In the genomic region with DNA sequence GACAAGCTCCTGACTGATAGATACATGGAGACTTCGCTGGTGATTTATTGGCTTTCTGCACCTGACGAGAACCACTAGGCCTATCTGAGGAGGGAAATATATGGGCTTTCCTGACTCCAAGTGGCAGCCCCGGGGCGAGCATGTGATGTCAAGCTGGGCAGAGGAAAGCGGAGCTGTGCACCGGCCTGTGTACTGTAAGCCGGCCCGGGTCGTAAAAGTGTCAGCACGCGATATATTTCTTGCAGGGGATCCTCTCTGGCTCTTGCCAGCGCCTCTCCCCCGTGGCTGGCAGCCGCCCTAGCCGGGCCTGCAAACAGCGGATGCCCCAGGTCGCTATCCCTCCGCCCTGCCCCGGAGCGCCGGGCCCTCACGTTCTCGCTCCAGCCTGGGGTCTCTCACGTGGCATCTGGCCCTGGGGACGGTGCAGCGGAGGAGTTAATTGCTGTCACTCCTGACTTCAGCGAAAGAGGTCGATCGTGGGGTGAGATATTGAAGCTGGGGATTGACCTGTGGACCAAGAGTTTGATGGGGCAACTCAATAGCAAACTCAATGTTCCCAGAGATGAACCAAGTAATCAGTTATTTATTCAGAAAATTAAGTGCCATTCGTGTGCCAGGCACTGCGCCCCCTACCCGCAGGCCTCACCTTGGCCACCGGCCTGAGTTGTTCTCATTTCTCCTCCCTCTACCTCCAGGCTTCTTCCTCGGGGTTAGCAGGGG, we compare ENCODE assay signal across 1 cellular context.
A peak's percentile ranks its signal among the peaks of the same experiment; 100 is the strongest.
TF ChIP-seq lines count a peak whose summit lies in the region.

No MANE protein-coding gene starts in this region.

TF ChIP-seq in HepG2, 621 proteins besides CTCF, POLR2A, EP300 and RAD21 (continued from another document and continues in another):
- TF ChIP-seq, protein P1, sequence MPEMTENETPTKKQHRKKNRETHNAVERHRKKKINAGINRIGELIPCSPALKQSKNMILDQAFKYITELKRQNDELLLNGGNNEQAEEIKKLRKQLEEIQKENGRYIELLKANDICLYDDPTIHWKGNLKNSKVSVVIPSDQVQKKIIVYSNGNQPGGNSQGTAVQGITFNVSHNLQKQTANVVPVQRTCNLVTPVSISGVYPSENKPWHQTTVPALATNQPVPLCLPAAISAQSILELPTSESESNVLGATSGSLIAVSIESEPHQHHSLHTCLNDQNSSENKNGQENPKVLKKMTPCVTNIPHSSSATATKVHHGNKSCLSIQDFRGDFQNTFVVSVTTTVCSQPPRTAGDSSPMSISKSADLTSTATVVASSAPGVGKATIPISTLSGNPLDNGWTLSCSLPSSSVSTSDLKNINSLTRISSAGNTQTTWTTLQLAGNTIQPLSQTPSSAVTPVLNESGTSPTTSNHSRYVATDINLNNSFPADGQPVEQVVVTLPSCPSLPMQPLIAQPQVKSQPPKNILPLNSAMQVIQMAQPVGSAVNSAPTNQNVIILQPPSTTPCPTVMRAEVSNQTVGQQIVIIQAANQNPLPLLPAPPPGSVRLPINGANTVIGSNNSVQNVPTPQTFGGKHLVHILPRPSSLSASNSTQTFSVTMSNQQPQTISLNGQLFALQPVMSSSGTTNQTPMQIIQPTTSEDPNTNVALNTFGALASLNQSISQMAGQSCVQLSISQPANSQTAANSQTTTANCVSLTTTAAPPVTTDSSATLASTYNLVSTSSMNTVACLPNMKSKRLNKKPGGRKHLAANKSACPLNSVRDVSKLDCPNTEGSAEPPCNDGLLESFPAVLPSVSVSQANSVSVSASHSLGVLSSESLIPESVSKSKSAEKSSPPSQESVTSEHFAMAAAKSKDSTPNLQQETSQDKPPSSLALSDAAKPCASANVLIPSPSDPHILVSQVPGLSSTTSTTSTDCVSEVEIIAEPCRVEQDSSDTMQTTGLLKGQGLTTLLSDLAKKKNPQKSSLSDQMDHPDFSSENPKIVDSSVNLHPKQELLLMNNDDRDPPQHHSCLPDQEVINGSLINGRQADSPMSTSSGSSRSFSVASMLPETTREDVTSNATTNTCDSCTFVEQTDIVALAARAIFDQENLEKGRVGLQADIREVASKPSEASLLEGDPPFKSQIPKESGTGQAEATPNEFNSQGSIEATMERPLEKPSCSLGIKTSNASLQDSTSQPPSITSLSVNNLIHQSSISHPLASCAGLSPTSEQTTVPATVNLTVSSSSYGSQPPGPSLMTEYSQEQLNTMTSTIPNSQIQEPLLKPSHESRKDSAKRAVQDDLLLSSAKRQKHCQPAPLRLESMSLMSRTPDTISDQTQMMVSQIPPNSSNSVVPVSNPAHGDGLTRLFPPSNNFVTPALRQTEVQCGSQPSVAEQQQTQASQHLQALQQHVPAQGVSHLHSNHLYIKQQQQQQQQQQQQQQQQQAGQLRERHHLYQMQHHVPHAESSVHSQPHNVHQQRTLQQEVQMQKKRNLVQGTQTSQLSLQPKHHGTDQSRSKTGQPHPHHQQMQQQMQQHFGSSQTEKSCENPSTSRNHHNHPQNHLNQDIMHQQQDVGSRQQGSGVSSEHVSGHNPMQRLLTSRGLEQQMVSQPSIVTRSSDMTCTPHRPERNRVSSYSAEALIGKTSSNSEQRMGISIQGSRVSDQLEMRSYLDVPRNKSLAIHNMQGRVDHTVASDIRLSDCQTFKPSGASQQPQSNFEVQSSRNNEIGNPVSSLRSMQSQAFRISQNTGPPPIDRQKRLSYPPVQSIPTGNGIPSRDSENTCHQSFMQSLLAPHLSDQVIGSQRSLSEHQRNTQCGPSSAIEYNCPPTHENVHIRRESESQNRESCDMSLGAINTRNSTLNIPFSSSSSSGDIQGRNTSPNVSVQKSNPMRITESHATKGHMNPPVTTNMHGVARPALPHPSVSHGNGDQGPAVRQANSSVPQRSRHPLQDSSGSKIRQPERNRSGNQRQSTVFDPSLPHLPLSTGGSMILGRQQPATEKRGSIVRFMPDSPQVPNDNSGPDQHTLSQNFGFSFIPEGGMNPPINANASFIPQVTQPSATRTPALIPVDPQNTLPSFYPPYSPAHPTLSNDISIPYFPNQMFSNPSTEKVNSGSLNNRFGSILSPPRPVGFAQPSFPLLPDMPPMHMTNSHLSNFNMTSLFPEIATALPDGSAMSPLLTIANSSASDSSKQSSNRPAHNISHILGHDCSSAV (CRISPR knock-in tag; IDR thresholded peaks at IDR 0.05; ENCODE audit: borderline replicate concordance): no peak
- TF ChIP-seq ZNF652 (CRISPR knock-in tag; IDR thresholded peaks at IDR 0.05; ENCODE audit: borderline replicate concordance, low read depth): peak; percentile 68; the same call in 1 of the 2 replicates
- no peak for TF ChIP-seq ZBTB21 (CRISPR knock-in tag; IDR thresholded peaks at IDR 0.05)
- no peak for TF ChIP-seq HNRNPUL1 (IDR thresholded peaks at IDR 0.05; ENCODE audit: low read depth, low read length)
- TF ChIP-seq SNRNP70 (IDR thresholded peaks at IDR 0.05; ENCODE audit: low read depth, low read length): no peak
- TF ChIP-seq, protein P2, sequence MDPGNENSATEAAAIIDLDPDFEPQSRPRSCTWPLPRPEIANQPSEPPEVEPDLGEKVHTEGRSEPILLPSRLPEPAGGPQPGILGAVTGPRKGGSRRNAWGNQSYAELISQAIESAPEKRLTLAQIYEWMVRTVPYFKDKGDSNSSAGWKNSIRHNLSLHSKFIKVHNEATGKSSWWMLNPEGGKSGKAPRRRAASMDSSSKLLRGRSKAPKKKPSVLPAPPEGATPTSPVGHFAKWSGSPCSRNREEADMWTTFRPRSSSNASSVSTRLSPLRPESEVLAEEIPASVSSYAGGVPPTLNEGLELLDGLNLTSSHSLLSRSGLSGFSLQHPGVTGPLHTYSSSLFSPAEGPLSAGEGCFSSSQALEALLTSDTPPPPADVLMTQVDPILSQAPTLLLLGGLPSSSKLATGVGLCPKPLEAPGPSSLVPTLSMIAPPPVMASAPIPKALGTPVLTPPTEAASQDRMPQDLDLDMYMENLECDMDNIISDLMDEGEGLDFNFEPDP (CRISPR knock-in tag; conservative IDR thresholded peaks at IDR 0.05): no peak
- no peak for TF ChIP-seq ZNF850 (CRISPR knock-in tag; conservative IDR thresholded peaks at IDR 0.05)
- no peak for TF ChIP-seq NFE2 (CRISPR knock-in tag; IDR thresholded peaks at IDR 0.05)
- TF ChIP-seq, protein P3, sequence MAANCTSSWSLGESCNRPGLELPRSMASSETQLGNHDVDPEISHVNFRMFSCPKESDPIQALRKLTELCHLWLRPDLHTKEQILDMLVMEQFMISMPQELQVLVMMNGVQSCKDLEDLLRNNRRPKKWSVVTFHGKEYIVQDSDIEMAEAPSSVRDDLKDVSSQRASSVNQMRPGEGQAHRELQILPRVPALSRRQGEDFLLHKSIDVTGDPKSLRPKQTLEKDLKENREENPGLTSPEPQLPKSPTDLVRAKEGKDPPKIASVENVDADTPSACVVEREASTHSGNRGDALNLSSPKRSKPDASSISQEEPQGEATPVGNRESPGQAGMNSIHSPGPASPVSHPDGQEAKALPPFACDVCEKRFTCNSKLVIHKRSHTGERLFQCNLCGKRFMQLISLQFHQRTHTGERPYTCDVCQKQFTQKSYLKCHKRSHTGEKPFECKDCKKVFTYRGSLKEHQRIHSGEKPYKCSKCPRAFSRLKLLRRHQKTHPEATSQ (CRISPR knock-in tag; IDR thresholded peaks at IDR 0.05; ENCODE audit: borderline replicate concordance): no peak
- TF ChIP-seq ZNF550 (CRISPR knock-in tag; IDR thresholded peaks at IDR 0.05; ENCODE audit: borderline replicate concordance): no peak
- TF ChIP-seq ZNF879 (CRISPR knock-in tag; IDR thresholded peaks at IDR 0.05): 0 out of 2 replicates have a peak, but pooled peaks have one; percentile 52
- no peak for TF ChIP-seq PTBP1 (IDR thresholded peaks at IDR 0.05; ENCODE audit: low read depth, low read length, poor library complexity, severe bottlenecking)
- no peak for TF ChIP-seq ZNF382 (CRISPR knock-in tag; IDR thresholded peaks at IDR 0.05; ENCODE audit: borderline replicate concordance)
- TF ChIP-seq, protein P4, sequence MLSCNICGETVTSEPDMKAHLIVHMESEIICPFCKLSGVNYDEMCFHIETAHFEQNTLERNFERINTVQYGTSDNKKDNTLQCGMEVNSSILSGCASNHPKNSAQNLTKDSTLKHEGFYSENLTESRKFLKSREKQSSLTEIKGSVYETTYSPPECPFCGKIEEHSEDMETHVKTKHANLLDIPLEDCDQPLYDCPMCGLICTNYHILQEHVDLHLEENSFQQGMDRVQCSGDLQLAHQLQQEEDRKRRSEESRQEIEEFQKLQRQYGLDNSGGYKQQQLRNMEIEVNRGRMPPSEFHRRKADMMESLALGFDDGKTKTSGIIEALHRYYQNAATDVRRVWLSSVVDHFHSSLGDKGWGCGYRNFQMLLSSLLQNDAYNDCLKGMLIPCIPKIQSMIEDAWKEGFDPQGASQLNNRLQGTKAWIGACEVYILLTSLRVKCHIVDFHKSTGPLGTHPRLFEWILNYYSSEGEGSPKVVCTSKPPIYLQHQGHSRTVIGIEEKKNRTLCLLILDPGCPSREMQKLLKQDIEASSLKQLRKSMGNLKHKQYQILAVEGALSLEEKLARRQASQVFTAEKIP (CRISPR knock-in tag; IDR thresholded peaks at IDR 0.05; ENCODE audit: borderline replicate concordance): no peak
- TF ChIP-seq, protein P5, sequence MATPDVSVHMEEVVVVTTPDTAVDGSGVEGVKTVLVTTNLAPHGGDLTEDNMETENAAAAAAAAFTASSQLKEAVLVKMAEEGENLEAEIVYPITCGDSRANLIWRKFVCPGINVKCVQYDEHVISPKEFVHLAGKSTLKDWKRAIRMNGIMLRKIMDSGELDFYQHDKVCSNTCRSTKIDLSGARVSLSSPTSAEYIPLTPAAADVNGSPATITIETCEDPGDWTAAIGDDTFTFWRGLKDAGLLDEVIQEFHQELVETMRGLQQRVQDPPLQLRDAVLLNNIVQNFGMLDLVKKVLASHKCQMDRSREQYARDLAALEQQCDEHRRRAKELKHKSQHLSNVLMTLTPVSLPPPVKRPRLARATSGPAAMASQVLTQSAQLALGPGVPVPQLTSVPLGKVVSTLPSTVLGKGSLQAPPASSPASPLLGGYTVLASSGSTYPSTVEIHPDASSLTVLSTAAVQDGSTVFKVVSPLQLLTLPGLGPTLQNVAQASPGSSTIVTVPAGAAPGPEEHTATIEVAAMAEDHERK (CRISPR knock-in tag; IDR thresholded peaks at IDR 0.05; ENCODE audit: low read depth): no peak
- TF ChIP-seq, protein P6, sequence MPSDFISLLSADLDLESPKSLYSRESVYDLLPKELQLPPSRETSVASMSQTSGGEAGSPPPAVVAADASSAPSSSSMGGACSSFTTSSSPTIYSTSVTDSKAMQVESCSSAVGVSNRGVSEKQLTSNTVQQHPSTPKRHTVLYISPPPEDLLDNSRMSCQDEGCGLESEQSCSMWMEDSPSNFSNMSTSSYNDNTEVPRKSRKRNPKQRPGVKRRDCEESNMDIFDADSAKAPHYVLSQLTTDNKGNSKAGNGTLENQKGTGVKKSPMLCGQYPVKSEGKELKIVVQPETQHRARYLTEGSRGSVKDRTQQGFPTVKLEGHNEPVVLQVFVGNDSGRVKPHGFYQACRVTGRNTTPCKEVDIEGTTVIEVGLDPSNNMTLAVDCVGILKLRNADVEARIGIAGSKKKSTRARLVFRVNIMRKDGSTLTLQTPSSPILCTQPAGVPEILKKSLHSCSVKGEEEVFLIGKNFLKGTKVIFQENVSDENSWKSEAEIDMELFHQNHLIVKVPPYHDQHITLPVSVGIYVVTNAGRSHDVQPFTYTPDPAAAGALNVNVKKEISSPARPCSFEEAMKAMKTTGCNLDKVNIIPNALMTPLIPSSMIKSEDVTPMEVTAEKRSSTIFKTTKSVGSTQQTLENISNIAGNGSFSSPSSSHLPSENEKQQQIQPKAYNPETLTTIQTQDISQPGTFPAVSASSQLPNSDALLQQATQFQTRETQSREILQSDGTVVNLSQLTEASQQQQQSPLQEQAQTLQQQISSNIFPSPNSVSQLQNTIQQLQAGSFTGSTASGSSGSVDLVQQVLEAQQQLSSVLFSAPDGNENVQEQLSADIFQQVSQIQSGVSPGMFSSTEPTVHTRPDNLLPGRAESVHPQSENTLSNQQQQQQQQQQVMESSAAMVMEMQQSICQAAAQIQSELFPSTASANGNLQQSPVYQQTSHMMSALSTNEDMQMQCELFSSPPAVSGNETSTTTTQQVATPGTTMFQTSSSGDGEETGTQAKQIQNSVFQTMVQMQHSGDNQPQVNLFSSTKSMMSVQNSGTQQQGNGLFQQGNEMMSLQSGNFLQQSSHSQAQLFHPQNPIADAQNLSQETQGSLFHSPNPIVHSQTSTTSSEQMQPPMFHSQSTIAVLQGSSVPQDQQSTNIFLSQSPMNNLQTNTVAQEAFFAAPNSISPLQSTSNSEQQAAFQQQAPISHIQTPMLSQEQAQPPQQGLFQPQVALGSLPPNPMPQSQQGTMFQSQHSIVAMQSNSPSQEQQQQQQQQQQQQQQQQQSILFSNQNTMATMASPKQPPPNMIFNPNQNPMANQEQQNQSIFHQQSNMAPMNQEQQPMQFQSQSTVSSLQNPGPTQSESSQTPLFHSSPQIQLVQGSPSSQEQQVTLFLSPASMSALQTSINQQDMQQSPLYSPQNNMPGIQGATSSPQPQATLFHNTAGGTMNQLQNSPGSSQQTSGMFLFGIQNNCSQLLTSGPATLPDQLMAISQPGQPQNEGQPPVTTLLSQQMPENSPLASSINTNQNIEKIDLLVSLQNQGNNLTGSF (CRISPR knock-in tag; IDR thresholded peaks at IDR 0.05): peak; percentile 70; the same call in 1 of the 2 replicates
- no peak for TF ChIP-seq RFX3 (CRISPR knock-in tag; IDR thresholded peaks at IDR 0.05)
- TF ChIP-seq FOXK2 (IDR thresholded peaks at IDR 0.05): no peak
- peak; percentile 47; the same call in 1 of the 2 replicates for TF ChIP-seq KDM5A (IDR thresholded peaks at IDR 0.05; ENCODE audit: borderline replicate concordance, low read length)
- peak; percentile 38; the same call in 1 of the 2 replicates for TF ChIP-seq KDM2A (CRISPR knock-in tag; IDR thresholded peaks at IDR 0.05; ENCODE audit: borderline replicate concordance, low read depth)
- TF ChIP-seq SMC3 (IDR thresholded peaks at IDR 0.05; ENCODE audit: low read length): no peak
- no peak for TF ChIP-seq ZNF253 (CRISPR knock-in tag; IDR thresholded peaks at IDR 0.05; ENCODE audit: borderline replicate concordance)
- TF ChIP-seq ZNF235 (CRISPR knock-in tag; IDR thresholded peaks at IDR 0.05; ENCODE audit: borderline replicate concordance): no peak
- no peak for TF ChIP-seq SMAD3 (CRISPR knock-in tag; IDR thresholded peaks at IDR 0.05)
- TF ChIP-seq, protein P7, sequence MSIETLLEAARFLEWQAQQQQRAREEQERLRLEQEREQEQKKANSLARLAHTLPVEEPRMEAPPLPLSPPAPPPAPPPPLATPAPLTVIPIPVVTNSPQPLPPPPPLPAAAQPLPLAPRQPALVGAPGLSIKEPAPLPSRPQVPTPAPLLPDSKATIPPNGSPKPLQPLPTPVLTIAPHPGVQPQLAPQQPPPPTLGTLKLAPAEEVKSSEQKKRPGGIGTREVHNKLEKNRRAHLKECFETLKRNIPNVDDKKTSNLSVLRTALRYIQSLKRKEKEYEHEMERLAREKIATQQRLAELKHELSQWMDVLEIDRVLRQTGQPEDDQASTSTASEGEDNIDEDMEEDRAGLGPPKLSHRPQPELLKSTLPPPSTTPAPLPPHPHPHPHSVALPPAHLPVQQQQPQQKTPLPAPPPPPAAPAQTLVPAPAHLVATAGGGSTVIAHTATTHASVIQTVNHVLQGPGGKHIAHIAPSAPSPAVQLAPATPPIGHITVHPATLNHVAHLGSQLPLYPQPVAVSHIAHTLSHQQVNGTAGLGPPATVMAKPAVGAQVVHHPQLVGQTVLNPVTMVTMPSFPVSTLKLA (IDR thresholded peaks at IDR 0.05): no peak
- peak; percentile 39; the same call in 1 of the 2 replicates for TF ChIP-seq ZNF446 (CRISPR knock-in tag; IDR thresholded peaks at IDR 0.05)
- TF ChIP-seq GLI4 (CRISPR knock-in tag; IDR thresholded peaks at IDR 0.05; ENCODE audit: borderline replicate concordance): peak; percentile 79; the same call in 1 of the 2 replicates
- no peak for TF ChIP-seq ZNF674 (CRISPR knock-in tag; IDR thresholded peaks at IDR 0.05; ENCODE audit: low read depth)
- TF ChIP-seq, protein P8, sequence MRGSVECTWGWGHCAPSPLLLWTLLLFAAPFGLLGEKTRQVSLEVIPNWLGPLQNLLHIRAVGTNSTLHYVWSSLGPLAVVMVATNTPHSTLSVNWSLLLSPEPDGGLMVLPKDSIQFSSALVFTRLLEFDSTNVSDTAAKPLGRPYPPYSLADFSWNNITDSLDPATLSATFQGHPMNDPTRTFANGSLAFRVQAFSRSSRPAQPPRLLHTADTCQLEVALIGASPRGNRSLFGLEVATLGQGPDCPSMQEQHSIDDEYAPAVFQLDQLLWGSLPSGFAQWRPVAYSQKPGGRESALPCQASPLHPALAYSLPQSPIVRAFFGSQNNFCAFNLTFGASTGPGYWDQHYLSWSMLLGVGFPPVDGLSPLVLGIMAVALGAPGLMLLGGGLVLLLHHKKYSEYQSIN (CRISPR knock-in tag; IDR thresholded peaks at IDR 0.05; ENCODE audit: borderline replicate concordance): no peak
